ENCODE assay signal across 8 cellular contexts in genomic region chr15:79595995-79596622, GRCh38.
A peak's percentile ranks its signal among the peaks of the same experiment; 100 is the strongest.
DNase-seq lines count a peak whose midpoint lies in the region; ATAC-seq, FAIRE-seq and TF ChIP-seq lines count a peak whose summit lies in the region.

No MANE protein-coding gene starts in this region.

- no peaks in the 10 kb centered on the region for H3K27me3 ChIP-seq in MM.1S (replicated peaks; ENCODE audit: insufficient read depth, low read length)
- H3K27me3 ChIP-seq in GM12878 (replicated peaks in 1 of 2; ENCODE audit: control insufficient read depth in 2 of 2, insufficient read depth in 2 of 2, low read length in 1 of 2) = no peaks in the 10 kb centered on the region

- in situ Hi-C loops in GM12878 (cut with MboI) = no loop called here

- WGBS in A549 (ENCODE audit: missing lambda C conversion rate) = 14% methylated on average over 4 of the region's 4 CpGs
- 34% methylated on average over 4 of the region's 4 CpGs for WGBS in GM12878 (ENCODE audit: insufficient coverage, insufficient replicate concordance, low lambda C conversion rate, missing lambda C conversion rate)

- H3K4me3 ChIP-seq in A549 (no peak overlapping the region), GM12875 (ENCODE audit: low read depth, low read length) (no peak overlapping the region), MM.1S (ENCODE audit: low read length) (peak overlapping the region; percentile 19; the same call in 1 of the 2 replicates), GM12878 (no peak overlapping the region)

- H3K9ac ChIP-seq in MM.1S (ENCODE audit: low read length) (no peak overlapping the region), GM12878 (ENCODE audit: control insufficient read depth, insufficient read depth, low read length) (no peak overlapping the region)

- no peaks in the 10 kb centered on the region for H3K4me1 ChIP-seq in A549
- no peaks in the 10 kb centered on the region for H3K4me1 ChIP-seq in MM.1S (ENCODE audit: low read length)
- no peaks in the 10 kb centered on the region for H3K4me1 ChIP-seq in GM12878 (ENCODE audit: control insufficient read depth, insufficient read depth, low read length)

- FAIRE-seq in A549 (lab: Jason Lieb, UNC) = peak; percentile 98
- FAIRE-seq in RCC 7860 (lab: Jason Lieb, UNC) = peak; percentile 84
- FAIRE-seq in GM12878 (lab: Jason Lieb, UNC) = peak; percentile 93

- H4K20me1 ChIP-seq in MM.1S (ENCODE audit: insufficient read depth, low read length) (no peaks in the 10 kb centered on the region), GM12878 (ENCODE audit: control insufficient read depth, insufficient read depth) (no peaks in the 10 kb centered on the region)

- no peak overlapping the region for H3K27ac ChIP-seq in A549
- H3K27ac ChIP-seq in MM.1S (ENCODE audit: low read length) = no peak overlapping the region
- H3K27ac ChIP-seq in GM12878 (ENCODE audit: control insufficient read depth, insufficient read depth) = no peak overlapping the region

- TF ChIP-seq CTCF in A549 (IDR thresholded peaks at IDR 0.05) (peak; percentile 92), GM12875 (IDR thresholded peaks at IDR 0.05; ENCODE audit: borderline replicate concordance, insufficient read depth, low read depth, low read length) (peak; percentile 97), MM.1S (IDR thresholded peaks at IDR 0.05; ENCODE audit: low read length) (peak; percentile 100), GM12878 (IDR thresholded peaks at IDR 0.05 in 2 of 3, conservative IDR thresholded peaks at IDR 0.05 in 1 of 3; ENCODE audit: control insufficient read depth in 2 of 3, extremely low read depth in 1 of 3, insufficient read depth in 1 of 3, low read depth in 3 of 3, low read length in 3 of 3) (peak; percentile 97 to 100 (median 99); a peak in 5 of 6 replicates)

- TF ChIP-seq EP300 in A549 (IDR thresholded peaks at IDR 0.05) (no peak), GM12878 (IDR thresholded peaks at IDR 0.05; ENCODE audit: borderline replicate concordance in 1 of 2, control insufficient read depth in 1 of 2, low read depth in 2 of 2, low read length in 2 of 2) (no peak)

- H3K36me3 ChIP-seq in MM.1S (replicated peaks; ENCODE audit: insufficient read depth, low read length) (no peaks in the 10 kb centered on the region), GM12878 (ENCODE audit: control insufficient read depth in 2 of 2, insufficient read depth in 2 of 2, low read length in 1 of 2) (no peaks in the 10 kb centered on the region)

- CTCF ChIA-PET in A549 (lab: Yijun Ruan, JAX) = interaction anchor here (0.8 to 8.8 kb wide), 23 partner anchors 10 to 258 kb away, joined by 3 to 109 read pairs (median 5); partner anchors contain the start of gene MINAR1
- CTCF ChIA-PET in GM12878 (lab: Yijun Ruan, JAX) = interaction anchor here (0.6 to 5.0 kb wide), 55 partner anchors 10 to 639 kb away, joined by 3 to 174 read pairs (median 4); no protein-coding TSS in a partner anchor

- TF ChIP-seq POLR2A in A549 (IDR thresholded peaks at IDR 0.05; ENCODE audit: low read length) = no peak
- TF ChIP-seq POLR2A in GM12878 (IDR thresholded peaks at IDR 0.05; ENCODE audit: low read depth, low read length) = no peak

- TF ChIP-seq RAD21 in A549 (conservative IDR thresholded peaks at IDR 0.05 in 1 of 2, IDR thresholded peaks at IDR 0.05 in 1 of 2) (peak; percentile 81 to 96), GM12878 (IDR thresholded peaks at IDR 0.05; ENCODE audit: insufficient read depth, low read depth, low read length) (peak; percentile 89)

- ATAC-seq in A549 (peak; percentile 89 to 98), HG02571 (IDR thresholded peaks at IDR 0.05; ENCODE audit: unreplicated experiment) (peak; percentile 82), GM12878 (peak; percentile 100)

- peak; percentile 95 to 96 for DNase-seq in A549 (ENCODE audit: low read depth in 1 of 2, low spot score in 1 of 2)
- peak; percentile 96 for DNase-seq in MM.1S
- peak; percentile 75 for DNase-seq in RCC 7860 (ENCODE audit: low spot score)
- DNase-seq in GM12878 (ENCODE audit: low read depth, low spot score) = peak; percentile 71
- DNase-seq in islet precursor cell = peak; percentile 96
- peak; percentile 24 to 38 for DNase-seq in stimulated activated CD4-positive, alpha-beta T cell treated with anti-CD3 and anti-CD28 coated beads, Interleukin-4, amount 100 ng/mL, for 48 hours (ENCODE audit: low read depth in 2 of 2)

- POLR2A ChIA-PET in A549 (lab: Yijun Ruan, JAX) (no interaction called here), GM12878 (lab: Charles Lee) (no interaction called here)

- intact Hi-C loops in GM12878 (cut with micrococcal nuclease; ENCODE audit: unreplicated experiment) = loop anchor here (1.0 to 5.0 kb wide), 3 partner anchors 144 to 256 kb away; no protein-coding TSS in a partner anchor

- H3K9me3 ChIP-seq in A549 (no peaks in the 10 kb centered on the region), MM.1S (replicated peaks; ENCODE audit: insufficient read depth, low read length) (no peaks in the 10 kb centered on the region), GM12878 (replicated peaks; ENCODE audit: control insufficient read depth, insufficient read depth, low read length) (no peaks in the 10 kb centered on the region)

- RAD21 ChIA-PET in GM12878 (lab: Charles Lee; ENCODE audit: unreplicated experiment) = interaction anchor here (0.7 to 3.7 kb wide), 13 partner anchors 10 to 642 kb away, joined by 3 to 69 read pairs (median 4); no protein-coding TSS in a partner anchor

- peak overlapping the region; percentile 93 for H2AFZ ChIP-seq in MM.1S (ENCODE audit: low read length)
- peak overlapping the region; percentile 6 for H2AFZ ChIP-seq in GM12878 (ENCODE audit: control insufficient read depth, low read depth, low read length)

- H3K4me2 ChIP-seq in A549 (no peak overlapping the region; the same call in 2 of the 3 replicates), MM.1S (ENCODE audit: low read depth, low read length) (peak overlapping the region; percentile 17; the same call in 1 of the 2 replicates), GM12878 (ENCODE audit: control insufficient read depth, insufficient read depth) (0 out of 2 replicates have a peak overlapping the region, but pooled peaks have one; percentile 3)

- BruUV-seq in GM12878 (replicated peaks; lab: Mats Ljungman, UMichigan) = no TSS peak

- H3K9me2 ChIP-seq in MM.1S (replicated peaks; ENCODE audit: insufficient read depth, low read length) = no peaks in the 10 kb centered on the region

- H3K79me2 ChIP-seq in MM.1S (ENCODE audit: low read length) (no peaks in the 10 kb centered on the region), GM12878 (ENCODE audit: control insufficient read depth, insufficient read depth, low read length) (no peaks in the 10 kb centered on the region)

- no peaks in the 10 kb centered on the region for H3F3A ChIP-seq in MM.1S (ENCODE audit: insufficient read depth, low read length)

- SMC1A ChIA-PET in GM12878 (lab: Charles Lee; ENCODE audit: uncharacterized antibody, unreplicated experiment) = interaction anchor here (0.6 to 2.8 kb wide), 17 partner anchors 9 to 411 kb away, joined by 3 to 48 read pairs (median 4); no protein-coding TSS in a partner anchor

TF ChIP-seq in A549, 52 proteins besides CTCF, POLR2A, EP300 and RAD21:
- TF ChIP-seq MYC (IDR thresholded peaks at IDR 0.05; ENCODE audit: borderline replicate concordance, low read length) (no peak), TP53 (CRISPR knock-in tag; IDR thresholded peaks at IDR 0.05) (no peak), SMC3 (IDR thresholded peaks at IDR 0.05) (peak; percentile 81), USF2 (IDR thresholded peaks at IDR 0.05) (peak; percentile 78), KDM5A (IDR thresholded peaks at IDR 0.05) (no peak), RARB (CRISPR knock-in tag; IDR thresholded peaks at IDR 0.05) (no peak), MAX (IDR thresholded peaks at IDR 0.05) (0 out of 2 replicates have a peak, but pooled peaks have one; percentile 42)
TF ChIP-seq in A549: peak in this region for 3.

TF ChIP-seq in GM12878, 131 proteins besides CTCF, POLR2A, EP300 and RAD21 (continues in another document):
- TF ChIP-seq SIN3A (IDR thresholded peaks at IDR 0.05; ENCODE audit: low read depth, low read length) = no peak
- 0 out of 2 replicates have a peak, but pooled peaks have one; percentile 24 for TF ChIP-seq ZNF592 (IDR thresholded peaks at IDR 0.05)
- no peak for TF ChIP-seq GABPA (IDR thresholded peaks at IDR 0.05; ENCODE audit: low read depth)
- TF ChIP-seq BACH1 (IDR thresholded peaks at IDR 0.05; ENCODE audit: borderline replicate concordance) = no peak
- TF ChIP-seq ESRRA (IDR thresholded peaks at IDR 0.05; ENCODE audit: low read length) = no peak
- TF ChIP-seq BMI1 (IDR thresholded peaks at IDR 0.05; ENCODE audit: borderline replicate concordance) = no peak

Comparison
In these comparisons a context has a peak if more than half of its experiments do, and no peak if none do; other contexts are left out.
1. DNase-seq: peak in every context shown above with its lines; median percentile 96 in MM.1S; 96 in islet precursor cell; 96 in A549; 75 in RCC 7860; 71 in GM12878; 31 in stimulated activated CD4-positive, alpha-beta T cell treated with anti-CD3 and anti-CD28 coated beads, Interleukin-4, amount 100 ng/mL, for 48 hours.
2. Of the 24 proteins assayed by ChIP-seq in both GM12878 and A549: peak only in GM12878: BHLHE40; only in A549: MAX; in both: CTCF, RAD21, SMC3 and USF2; in neither: 18.